Comparison of ENCODE assay signal across 1 cellular context in the genomic region with DNA sequence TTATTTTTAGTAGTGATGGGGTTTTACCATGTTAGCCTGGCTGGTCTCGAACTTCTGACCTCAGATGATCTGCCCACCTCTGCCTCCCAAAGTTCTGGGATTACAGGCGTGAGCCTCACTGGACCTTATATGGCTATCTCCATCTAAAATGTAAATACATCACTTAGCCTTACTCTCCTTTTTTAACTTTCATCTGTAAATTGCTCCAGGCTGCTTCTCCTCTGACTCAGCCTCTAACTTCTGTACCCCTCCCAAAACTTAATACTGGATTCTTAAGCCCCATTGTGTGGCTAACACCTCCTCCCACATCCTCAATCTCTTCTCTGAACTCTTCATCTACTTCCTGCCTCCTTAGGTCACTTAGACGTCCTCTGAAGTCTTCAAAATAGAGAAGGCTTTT.
TF ChIP-seq lines count a peak whose summit lies in the region.

No MANE protein-coding gene starts in this region.

TF ChIP-seq in HepG2, 621 proteins besides CTCF, POLR2A, EP300 and RAD21 (continued from another document):
- TF ChIP-seq, protein P1, sequence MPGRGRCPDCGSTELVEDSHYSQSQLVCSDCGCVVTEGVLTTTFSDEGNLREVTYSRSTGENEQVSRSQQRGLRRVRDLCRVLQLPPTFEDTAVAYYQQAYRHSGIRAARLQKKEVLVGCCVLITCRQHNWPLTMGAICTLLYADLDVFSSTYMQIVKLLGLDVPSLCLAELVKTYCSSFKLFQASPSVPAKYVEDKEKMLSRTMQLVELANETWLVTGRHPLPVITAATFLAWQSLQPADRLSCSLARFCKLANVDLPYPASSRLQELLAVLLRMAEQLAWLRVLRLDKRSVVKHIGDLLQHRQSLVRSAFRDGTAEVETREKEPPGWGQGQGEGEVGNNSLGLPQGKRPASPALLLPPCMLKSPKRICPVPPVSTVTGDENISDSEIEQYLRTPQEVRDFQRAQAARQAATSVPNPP (CRISPR knock-in tag; IDR thresholded peaks at IDR 0.05), result no peak
- TF ChIP-seq, protein P2, sequence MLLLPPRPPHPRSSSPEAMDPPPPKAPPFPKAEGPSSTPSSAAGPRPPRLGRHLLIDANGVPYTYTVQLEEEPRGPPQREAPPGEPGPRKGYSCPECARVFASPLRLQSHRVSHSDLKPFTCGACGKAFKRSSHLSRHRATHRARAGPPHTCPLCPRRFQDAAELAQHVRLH (CRISPR knock-in tag; IDR thresholded peaks at IDR 0.05; ENCODE audit: borderline replicate concordance, low read depth), result no peak
- TF ChIP-seq ZNF564 (CRISPR knock-in tag; IDR thresholded peaks at IDR 0.05) (no peak), ZNF720 (CRISPR knock-in tag; IDR thresholded peaks at IDR 0.05) (no peak), PRPF4 (IDR thresholded peaks at IDR 0.05; ENCODE audit: low read depth, low read length, poor library complexity, severe bottlenecking) (no peak), CBFB (CRISPR knock-in tag; IDR thresholded peaks at IDR 0.05) (no peak), YEATS4 (CRISPR knock-in tag; IDR thresholded peaks at IDR 0.05; ENCODE audit: borderline replicate concordance) (no peak), ZNF572 (CRISPR knock-in tag; IDR thresholded peaks at IDR 0.05) (no peak)
- TF ChIP-seq, protein P3, sequence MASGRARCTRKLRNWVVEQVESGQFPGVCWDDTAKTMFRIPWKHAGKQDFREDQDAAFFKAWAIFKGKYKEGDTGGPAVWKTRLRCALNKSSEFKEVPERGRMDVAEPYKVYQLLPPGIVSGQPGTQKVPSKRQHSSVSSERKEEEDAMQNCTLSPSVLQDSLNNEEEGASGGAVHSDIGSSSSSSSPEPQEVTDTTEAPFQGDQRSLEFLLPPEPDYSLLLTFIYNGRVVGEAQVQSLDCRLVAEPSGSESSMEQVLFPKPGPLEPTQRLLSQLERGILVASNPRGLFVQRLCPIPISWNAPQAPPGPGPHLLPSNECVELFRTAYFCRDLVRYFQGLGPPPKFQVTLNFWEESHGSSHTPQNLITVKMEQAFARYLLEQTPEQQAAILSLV (CRISPR knock-in tag; IDR thresholded peaks at IDR 0.05; ENCODE audit: borderline replicate concordance), result no peak
- TF ChIP-seq, protein P4, sequence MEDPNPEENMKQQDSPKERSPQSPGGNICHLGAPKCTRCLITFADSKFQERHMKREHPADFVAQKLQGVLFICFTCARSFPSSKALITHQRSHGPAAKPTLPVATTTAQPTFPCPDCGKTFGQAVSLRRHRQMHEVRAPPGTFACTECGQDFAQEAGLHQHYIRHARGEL (CRISPR knock-in tag; IDR thresholded peaks at IDR 0.05), result no peak
TF ChIP-seq in HepG2: peak in this region for 0.
